Comparison of ENCODE assay signal across 15 cellular contexts in the genomic region with DNA sequence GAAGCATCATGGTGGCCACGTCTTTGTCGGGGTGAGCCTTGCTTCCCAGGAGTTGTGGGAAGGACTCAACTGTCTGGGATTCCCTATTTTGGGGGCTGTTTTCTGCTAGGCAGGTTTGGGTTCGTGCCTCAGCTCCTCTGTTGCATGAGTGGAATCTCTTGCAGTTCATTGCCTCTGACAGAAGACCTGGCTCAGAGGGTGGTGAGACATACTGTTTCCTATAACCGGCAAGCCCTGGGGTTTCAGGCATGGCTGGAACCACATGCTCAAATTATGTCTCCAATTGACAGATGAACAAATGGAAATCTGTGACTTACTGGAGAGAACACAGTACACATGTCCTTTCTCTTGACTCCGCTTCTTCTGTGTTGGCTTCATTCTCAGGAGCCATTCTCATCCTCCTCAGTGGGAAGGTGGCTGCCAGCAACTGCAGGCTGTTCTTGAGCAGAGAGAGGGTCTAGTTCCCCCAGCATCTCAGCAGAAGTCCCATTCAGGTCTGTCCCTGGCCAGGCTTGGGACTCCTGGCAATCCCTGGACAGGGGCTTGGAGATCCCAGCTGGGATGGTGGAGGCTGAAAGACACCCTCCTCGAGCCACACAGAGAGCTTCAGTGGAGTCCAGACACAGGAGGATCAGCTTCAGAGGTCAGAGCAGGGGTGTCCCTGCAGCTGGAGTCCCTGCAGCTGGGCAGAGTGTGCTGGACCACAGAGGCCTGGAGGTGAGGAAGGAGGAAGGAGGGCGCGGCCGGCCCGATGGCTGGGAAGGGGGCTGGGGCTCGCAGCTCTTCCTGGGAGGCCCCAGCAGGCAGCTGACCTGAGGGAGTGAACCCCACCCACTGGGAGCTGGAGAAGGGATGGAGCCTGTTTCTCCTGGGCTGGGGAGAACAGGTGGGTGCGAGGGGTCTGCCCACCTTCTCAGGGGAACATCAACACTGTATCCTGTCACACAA.
DNase-seq lines count a peak whose midpoint lies in the region; ATAC-seq and TF ChIP-seq lines count a peak whose summit lies in the region.
"Had no signal": no experiment of that assay in that cellular context is flagged by ENCODE, and none has a peak within 500 bp of the region (broad histone marks: within the 10 kb centered on the region; RNA-seq: fewer than 3 reads in every experiment).

No MANE protein-coding gene starts in this region.

- in situ Hi-C loops in Panc1 (cut with HindIII; ENCODE audit: low pct_unique_long_range_greater_than_20kb, low sequenced_read_pairs) = no loop called here

- intact Hi-C loops in HCT116 (cut with micrococcal nuclease) = no loop called here
- intact Hi-C loops in Panc1 (cut with micrococcal nuclease; ENCODE audit: unreplicated experiment) = no loop called here

- POLR2A ChIA-PET in HCT116 (lab: Charles Lee) (no interaction called here), Panc1 (lab: Charles Lee) (interaction anchor here (0.6 to 0.8 kb wide), 2 partner anchors 9 to 13 kb away, joined by 3 read pairs; no protein-coding TSS in a partner anchor)

- RAD21 ChIA-PET in HCT116 (lab: Charles Lee; ENCODE audit: low non-redundant PET in 1 of 2, low total read pairs in 2 of 2, uncharacterized antibody in 2 of 2, unreplicated experiment in 2 of 2) = no interaction called here

- H3K4me1 ChIP-seq in HCT116 (ENCODE audit: control insufficient read depth in 1 of 2, insufficient read depth in 2 of 2, low read length in 2 of 2) = peaks cover 0 to 9% of the 10 kb centered on the region in 2 experiments; a peak in 1 of 4 replicates
- peaks cover 14% of the 10 kb centered on the region for H3K4me1 ChIP-seq in Panc1 (ENCODE audit: control insufficient read depth, insufficient read depth, low read length)

- H3K9ac ChIP-seq in HCT116 (ENCODE audit: low read length) = no peak overlapping the region

- CTCF ChIA-PET in HCT116 (lab: Charles Lee) (interaction anchor here (0.7 to 1.3 kb wide), 7 partner anchors 9 to 125 kb away, joined by 3 to 5 read pairs (median 3); no protein-coding TSS in a partner anchor), Panc1 (lab: Charles Lee) (no interaction called here)

- no peaks in the 10 kb centered on the region for H4K20me1 ChIP-seq in HCT116 (ENCODE audit: insufficient read depth)

- no peak for TF ChIP-seq RAD21 in HCT116 (IDR thresholded peaks at IDR 0.05; ENCODE audit: low read depth)

- H3K9me2 ChIP-seq in HCT116 (ENCODE audit: insufficient read depth) = no peaks in the 10 kb centered on the region

- no peaks in the 10 kb centered on the region for H3K27me3 ChIP-seq in HCT116 (ENCODE audit: insufficient read depth, low read length)
- no peaks in the 10 kb centered on the region for H3K27me3 ChIP-seq in Panc1 (ENCODE audit: control insufficient read depth, insufficient read depth, low read length)

- no peak for DNase-seq in HCT116 (ENCODE audit: low read depth, low spot score)
- no peak for DNase-seq in Panc1 (ENCODE audit: low read depth, low spot score)
- peak; percentile 46 for DNase-seq in kidney tubule cell (ENCODE audit: low spot score)
- peak; percentile 58 for DNase-seq in renal cortical epithelial cell (ENCODE audit: low read depth)
- DNase-seq: GDM1, NCI-H1092, NCI-H2081, NCI-H2171 treated with DMSO at 0.1 percent for 48 hours, OCI-M1, Right ventricle myocardium superior had no signal

- no peak for TF ChIP-seq POLR2A in HCT116 (IDR thresholded peaks at IDR 0.05; ENCODE audit: borderline replicate concordance, extremely low read depth, insufficient read depth, insufficient read length)

- peak overlapping the region; percentile 32 for H2AFZ ChIP-seq in HCT116 (ENCODE audit: low read depth, low read length, poor library complexity, severe bottlenecking)

- no peaks in the 10 kb centered on the region for H3K79me2 ChIP-seq in HCT116 (ENCODE audit: insufficient read depth, low read length)

- H3K36me3 ChIP-seq in HCT116 (ENCODE audit: control insufficient read depth in 1 of 2, insufficient read depth in 2 of 2, low read length in 2 of 2) (no peaks in the 10 kb centered on the region), Panc1 (ENCODE audit: control insufficient read depth, insufficient read depth, low read length) (no peaks in the 10 kb centered on the region)
- H3K36me3 ChIP-seq: HAP-1 had no signal

- H3K4me2 ChIP-seq in HCT116 (ENCODE audit: low read length) = no peak overlapping the region
- H3K4me2 ChIP-seq: A549 had no signal

- H3K9me3 ChIP-seq in HCT116 (ENCODE audit: control insufficient read depth in 1 of 2, insufficient read depth in 1 of 2, low read depth in 1 of 2, low read length in 2 of 2) (no peaks in the 10 kb centered on the region), Panc1 (ENCODE audit: control insufficient read depth, insufficient read depth, low read depth, low read length) (no peaks in the 10 kb centered on the region)
- H3K9me3 ChIP-seq: A549, HAP-1 had no signal

- TF ChIP-seq CTCF in HCT116 (IDR thresholded peaks at IDR 0.05 in 2 of 3, conservative IDR thresholded peaks at IDR 0.05 in 1 of 3; ENCODE audit: borderline replicate concordance in 1 of 3, insufficient read depth in 1 of 3, low read depth in 2 of 3, low read length in 2 of 3) (no peak), Panc1 (IDR thresholded peaks at IDR 0.05) (no peak)

- BruUV-seq in HCT116 (replicated peaks; lab: Mats Ljungman, UMichigan) = no TSS peak
- no TSS peak for BruUV-seq in Panc1 (replicated peaks; lab: Mats Ljungman, UMichigan)

- no peak overlapping the region for H3K27ac ChIP-seq in HCT116 (ENCODE audit: low read depth, low read length)
- H3K27ac ChIP-seq in Panc1 (ENCODE audit: low read length) = peak overlapping the region; percentile 57; the same call in 1 of the 2 replicates
- H3K27ac ChIP-seq: A549 had no signal

- no peak overlapping the region for H3K4me3 ChIP-seq in HCT116 (replicated peaks in 1 of 2; ENCODE audit: low read depth in 1 of 2, low read length in 2 of 2)
- H3K4me3 ChIP-seq in Panc1 (ENCODE audit: low read depth in 2 of 2, low read length in 2 of 2) = no peak overlapping the region
- H3K4me3 ChIP-seq: A549, HAP-1 had no signal

- ATAC-seq in HCT116 (no peak), Panc1 (no peak), GM21576 (IDR thresholded peaks at IDR 0.05; ENCODE audit: unreplicated experiment) (no peak), HG03469 (IDR thresholded peaks at IDR 0.05; ENCODE audit: unreplicated experiment) (no peak), HG02571 (IDR thresholded peaks at IDR 0.05; ENCODE audit: unreplicated experiment) (no peak)

TF ChIP-seq in HCT116, 20 proteins besides CTCF, POLR2A, EP300 and RAD21:
- no peak for TF ChIP-seq SRF (IDR thresholded peaks at IDR 0.05; ENCODE audit: low read depth)
- TF ChIP-seq EZH2 (IDR thresholded peaks at IDR 0.05) = no peak
- no peak for TF ChIP-seq YY1 (IDR thresholded peaks at IDR 0.05; ENCODE audit: extremely low read depth, insufficient replicate concordance, low read depth, low read length)

Comparison
In these comparisons a context has a peak if more than half of its experiments do, and no peak if none do; other contexts are left out.
1. DNase-seq: peak in kidney tubule cell (single experiment) and renal cortical epithelial cell (single experiment); none in HCT116 (single experiment) and Panc1 (single experiment).